In genomic region chr21:26171310-26172100, GRCh38 we compare ENCODE assay signal across 8 cellular contexts.
DNase-seq lines count a peak whose midpoint lies in the region; ATAC-seq and TF ChIP-seq lines count a peak whose summit lies in the region.

No MANE protein-coding gene starts in this region.

- ATAC-seq in activated naive CD8-positive, alpha-beta T cell treated with anti-CD3 and anti-CD28 coated beads, Interleukin-2, amount 50 U/mL, for 24 hours: no peak
- no peak for ATAC-seq in stimulated activated effector memory CD8-positive, alpha-beta T cell treated with anti-CD3 and anti-CD28 coated beads, Interleukin-12 subunit alpha, Interleukin-12 subunit beta, amount 100 ng/mL, for 72 hours

- no peak for TF ChIP-seq CTCF in GM13976 (IDR thresholded peaks at IDR 0.05; ENCODE audit: borderline replicate concordance, control extremely low read depth, extremely low read depth, insufficient read depth, missing control alignments)

- H3K9me3 Mint-ChIP-seq in activated naive CD8-positive, alpha-beta T cell treated with anti-CD3 and anti-CD28 coated beads, Interleukin-2, amount 50 U/mL, for 24 hours: no peaks in the 10 kb centered on the region
- no peaks in the 10 kb centered on the region for H3K9me3 Mint-ChIP-seq in stimulated activated effector memory CD8-positive, alpha-beta T cell treated with anti-CD3 and anti-CD28 coated beads, Interleukin-12 subunit alpha, Interleukin-12 subunit beta, amount 100 ng/mL, for 72 hours

- no peak overlapping the region for H3K27ac ChIP-seq in iPS-20b (ENCODE audit: low read length)

- DNase-seq in NCI-H1092 treated with DMSO at 0.1 percent for 48 hours (lab: John Stamatoyannopoulos, UW) (peak; percentile 25), NCI-H1092 (lab: John Stamatoyannopoulos, UW) (no peak), NCI-H128 (lab: John Stamatoyannopoulos, UW; ENCODE audit: unreplicated experiment) (no peak), GM13976 (ENCODE audit: low spot score) (no peak), GOT3 (lab: John Stamatoyannopoulos, UW) (no peak)
- DNase-seq in activated naive CD8-positive, alpha-beta T cell treated with anti-CD3 and anti-CD28 coated beads, Interleukin-2, amount 50 U/mL, for 24 hours: no peak
- no peak for DNase-seq in stimulated activated effector memory CD8-positive, alpha-beta T cell treated with anti-CD3 and anti-CD28 coated beads, Interleukin-12 subunit alpha, Interleukin-12 subunit beta, amount 100 ng/mL, for 72 hours (ENCODE audit: low spot score in 2 of 2)

- H3K27me3 Mint-ChIP-seq in activated naive CD8-positive, alpha-beta T cell treated with anti-CD3 and anti-CD28 coated beads, Interleukin-2, amount 50 U/mL, for 24 hours: peaks cover 16% of the 10 kb centered on the region

- H3K4me1 ChIP-seq in iPS-20b (ENCODE audit: insufficient read depth, low read length): peaks cover 12% of the 10 kb centered on the region

- H3K4me1 Mint-ChIP-seq in activated naive CD8-positive, alpha-beta T cell treated with anti-CD3 and anti-CD28 coated beads, Interleukin-2, amount 50 U/mL, for 24 hours: peaks cover 18% of the 10 kb centered on the region
- peaks cover 23% of the 10 kb centered on the region for H3K4me1 Mint-ChIP-seq in stimulated activated effector memory CD8-positive, alpha-beta T cell treated with anti-CD3 and anti-CD28 coated beads, Interleukin-12 subunit alpha, Interleukin-12 subunit beta, amount 100 ng/mL, for 72 hours

- H3K36me3 Mint-ChIP-seq in activated naive CD8-positive, alpha-beta T cell treated with anti-CD3 and anti-CD28 coated beads, Interleukin-2, amount 50 U/mL, for 24 hours (ENCODE audit: low read depth): peaks cover 8% of the 10 kb centered on the region
- H3K36me3 Mint-ChIP-seq in stimulated activated effector memory CD8-positive, alpha-beta T cell treated with anti-CD3 and anti-CD28 coated beads, Interleukin-12 subunit alpha, Interleukin-12 subunit beta, amount 100 ng/mL, for 72 hours: no peaks in the 10 kb centered on the region

- no peak overlapping the region for H3K27ac Mint-ChIP-seq in activated naive CD8-positive, alpha-beta T cell treated with anti-CD3 and anti-CD28 coated beads, Interleukin-2, amount 50 U/mL, for 24 hours
- H3K27ac Mint-ChIP-seq in stimulated activated effector memory CD8-positive, alpha-beta T cell treated with anti-CD3 and anti-CD28 coated beads, Interleukin-12 subunit alpha, Interleukin-12 subunit beta, amount 100 ng/mL, for 72 hours: no peak overlapping the region

- H3K9ac ChIP-seq in iPS-20b (ENCODE audit: low read depth, low read length): peak overlapping the region; percentile 94; the same call in 1 of the 2 replicates

- peak overlapping the region; percentile 87 for H3K4me3 Mint-ChIP-seq in activated naive CD8-positive, alpha-beta T cell treated with anti-CD3 and anti-CD28 coated beads, Interleukin-2, amount 50 U/mL, for 24 hours
- H3K4me3 Mint-ChIP-seq in stimulated activated effector memory CD8-positive, alpha-beta T cell treated with anti-CD3 and anti-CD28 coated beads, Interleukin-12 subunit alpha, Interleukin-12 subunit beta, amount 100 ng/mL, for 72 hours: peak overlapping the region; percentile 79

- in situ Hi-C loops in GM13976 (cut with MboI; ENCODE audit: low sequenced_read_pairs, unreplicated experiment): loop anchor here (10.0 to 25.0 kb wide), 2 partner anchors 277 to 559 kb away; partner anchors contain the start of gene MRPL39

- peaks cover 14% of the 10 kb centered on the region for H3K27me3 ChIP-seq in iPS-20b (ENCODE audit: insufficient read depth, low read length)

- peak overlapping the region; percentile 88 for H3K4me3 ChIP-seq in iPS-20b (ENCODE audit: low read length)

- no peaks in the 10 kb centered on the region for H3K9me3 ChIP-seq in iPS-20b (ENCODE audit: insufficient read depth, low read depth, low read length)

- H3K36me3 ChIP-seq in iPS-20b (ENCODE audit: insufficient read depth, low read depth, low read length): no peaks in the 10 kb centered on the region
